1 cellular context compared by ENCODE assay signal in the genomic region with DNA sequence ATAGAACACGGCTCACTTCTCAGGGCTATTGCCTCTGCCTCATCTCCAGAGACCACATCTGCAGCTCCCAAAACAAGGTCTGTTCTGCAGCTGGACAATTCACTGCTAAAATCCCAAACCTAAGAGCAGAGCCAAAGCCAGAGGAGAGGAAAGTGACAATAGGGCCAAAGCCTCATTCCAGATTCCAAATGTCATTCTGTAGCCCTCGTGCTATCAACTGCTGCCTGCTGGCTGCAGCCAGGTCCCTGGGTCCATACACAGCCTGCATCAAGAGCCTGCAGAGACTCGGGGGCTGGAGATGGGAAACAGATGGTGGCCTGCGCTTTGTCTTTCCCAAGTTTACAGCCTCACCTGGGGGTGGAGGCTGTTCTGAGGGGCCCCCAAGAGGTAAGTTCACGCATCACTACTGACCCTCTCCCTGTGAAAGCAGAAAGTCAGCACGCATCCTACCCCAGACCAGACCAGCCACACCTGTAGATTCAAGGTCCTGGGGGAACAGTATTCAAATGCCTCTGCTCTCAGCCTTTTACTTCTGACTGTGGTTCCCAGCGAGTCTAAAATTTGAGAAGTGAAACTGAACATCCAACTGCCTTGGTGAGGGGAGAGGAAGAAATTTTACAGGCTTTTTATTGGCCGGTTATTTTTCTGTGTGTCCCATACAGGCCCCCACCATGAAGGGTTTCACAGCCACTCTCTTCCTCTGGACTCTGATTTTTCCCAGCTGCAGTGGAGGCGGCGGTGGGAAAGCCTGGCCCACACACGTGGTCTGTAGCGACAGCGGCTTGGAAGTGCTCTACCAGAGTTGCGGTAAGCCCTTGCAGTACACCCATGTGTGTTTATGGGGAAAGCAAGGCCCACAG.
TF ChIP-seq lines count a peak whose summit lies in the region.

A gene (plus strand): TSS at position 657 of the 860 bp plus-strand sequence. CDS start 15 bp downstream, at position 672.

TF ChIP-seq in GM12878, 131 proteins besides CTCF, POLR2A, EP300 and RAD21 (continues in another document):
- TF ChIP-seq BACH1 (IDR thresholded peaks at IDR 0.05; ENCODE audit: borderline replicate concordance) (peak; percentile 1; the same call in 1 of the 2 replicates), FOXK2 (IDR thresholded peaks at IDR 0.05) (no peak), DPF2 (IDR thresholded peaks at IDR 0.05) (peak; percentile 59), RELA (IDR thresholded peaks at IDR 0.05; ENCODE audit: borderline replicate concordance, partially characterized antibody) (no peak), ZZZ3 (IDR thresholded peaks at IDR 0.05; ENCODE audit: control insufficient read depth, insufficient read length, low read depth) (no peak), YY1 (IDR thresholded peaks at IDR 0.05; ENCODE audit: low read depth, low read length) (no peak), IKZF1 (conservative IDR thresholded peaks at IDR 0.05) (peak; percentile 94), CBX5 (IDR thresholded peaks at IDR 0.05; ENCODE audit: low read depth) (no peak), MXI1 (IDR thresholded peaks at IDR 0.05; ENCODE audit: low read depth, low read length) (peak; percentile 74), MEF2B (IDR thresholded peaks at IDR 0.05; ENCODE audit: partially characterized antibody, poor library complexity, severe bottlenecking) (peak; percentile 99), NR2F1 (conservative IDR thresholded peaks at IDR 0.05) (no peak; the same call in 1 of the 2 replicates), JUNB (IDR thresholded peaks at IDR 0.05) (no peak; the same call in 1 of the 2 replicates), BMI1 (IDR thresholded peaks at IDR 0.05; ENCODE audit: borderline replicate concordance) (no peak; the same call in 1 of the 2 replicates), TAF1 (IDR thresholded peaks at IDR 0.05; ENCODE audit: borderline replicate concordance, low read depth, low read length) (peak; percentile 24; the same call in 1 of the 2 replicates), NFXL1 (IDR thresholded peaks at IDR 0.05; ENCODE audit: borderline replicate concordance) (no peak), SUPT20H (IDR thresholded peaks at IDR 0.05; ENCODE audit: borderline replicate concordance, control insufficient read depth, low read depth, low read length) (no peak), POLR2AphosphoS5 (IDR thresholded peaks at IDR 0.05; ENCODE audit: low read length) (peak; percentile 88), CREM (IDR thresholded peaks at IDR 0.05; ENCODE audit: low read depth) (peak; percentile 63), PAX8 (IDR thresholded peaks at IDR 0.05) (no peak), BRCA1 (IDR thresholded peaks at IDR 0.05; ENCODE audit: low read depth, low read length) (no peak), IRF4 (IDR thresholded peaks at IDR 0.05; ENCODE audit: low read depth, low read length) (peak; percentile 67; the same call in 1 of the 2 replicates), SUZ12 (IDR thresholded peaks at IDR 0.05; ENCODE audit: unreplicated experiment) (no peak), CREB1 (IDR thresholded peaks at IDR 0.05; ENCODE audit: low read depth) (no peak), POLR2AphosphoS2 (IDR thresholded peaks at IDR 0.05; ENCODE audit: low read depth, low read length) (peak; percentile 50; the same call in 1 of the 2 replicates), ATF7 (IDR thresholded peaks at IDR 0.05; ENCODE audit: low read depth) (peak; percentile 63; the same call in 1 of the 2 replicates), PML (IDR thresholded peaks at IDR 0.05; ENCODE audit: low read length) (no peak), ZNF384 (IDR thresholded peaks at IDR 0.05; ENCODE audit: borderline replicate concordance, low read depth, low read length) (no peak), CBFB (IDR thresholded peaks at IDR 0.05; ENCODE audit: low read depth) (peak; percentile 32; the same call in 1 of the 2 replicates), RBBP5 (conservative IDR thresholded peaks at IDR 0.05) (no peak), CHD1 (IDR thresholded peaks at IDR 0.05; ENCODE audit: low read depth, low read length) (0 out of 2 replicates have a peak, but pooled peaks have one; percentile 29), IKZF2 (IDR thresholded peaks at IDR 0.05) (peak; percentile 93 to 96), ZNF217 (IDR thresholded peaks at IDR 0.05) (0 out of 2 replicates have a peak, but pooled peaks have one; percentile 12)
- TF ChIP-seq, protein P1, sequence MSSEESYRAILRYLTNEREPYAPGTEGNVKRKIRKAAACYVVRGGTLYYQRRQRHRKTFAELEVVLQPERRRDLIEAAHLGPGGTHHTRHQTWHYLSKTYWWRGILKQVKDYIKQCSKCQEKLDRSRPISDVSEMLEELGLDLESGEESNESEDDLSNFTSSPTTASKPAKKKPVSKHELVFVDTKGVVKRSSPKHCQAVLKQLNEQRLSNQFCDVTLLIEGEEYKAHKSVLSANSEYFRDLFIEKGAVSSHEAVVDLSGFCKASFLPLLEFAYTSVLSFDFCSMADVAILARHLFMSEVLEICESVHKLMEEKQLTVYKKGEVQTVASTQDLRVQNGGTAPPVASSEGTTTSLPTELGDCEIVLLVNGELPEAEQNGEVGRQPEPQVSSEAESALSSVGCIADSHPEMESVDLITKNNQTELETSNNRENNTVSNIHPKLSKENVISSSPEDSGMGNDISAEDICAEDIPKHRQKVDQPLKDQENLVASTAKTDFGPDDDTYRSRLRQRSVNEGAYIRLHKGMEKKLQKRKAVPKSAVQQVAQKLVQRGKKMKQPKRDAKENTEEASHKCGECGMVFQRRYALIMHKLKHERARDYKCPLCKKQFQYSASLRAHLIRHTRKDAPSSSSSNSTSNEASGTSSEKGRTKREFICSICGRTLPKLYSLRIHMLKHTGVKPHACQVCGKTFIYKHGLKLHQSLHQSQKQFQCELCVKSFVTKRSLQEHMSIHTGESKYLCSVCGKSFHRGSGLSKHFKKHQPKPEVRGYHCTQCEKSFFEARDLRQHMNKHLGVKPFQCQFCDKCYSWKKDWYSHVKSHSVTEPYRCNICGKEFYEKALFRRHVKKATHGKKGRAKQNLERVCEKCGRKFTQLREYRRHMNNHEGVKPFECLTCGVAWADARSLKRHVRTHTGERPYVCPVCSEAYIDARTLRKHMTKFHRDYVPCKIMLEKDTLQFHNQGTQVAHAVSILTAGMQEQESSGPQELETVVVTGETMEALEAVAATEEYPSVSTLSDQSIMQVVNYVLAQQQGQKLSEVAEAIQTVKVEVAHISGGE (CRISPR knock-in tag; IDR thresholded peaks at IDR 0.05): no peak
- TF ChIP-seq, protein P2, sequence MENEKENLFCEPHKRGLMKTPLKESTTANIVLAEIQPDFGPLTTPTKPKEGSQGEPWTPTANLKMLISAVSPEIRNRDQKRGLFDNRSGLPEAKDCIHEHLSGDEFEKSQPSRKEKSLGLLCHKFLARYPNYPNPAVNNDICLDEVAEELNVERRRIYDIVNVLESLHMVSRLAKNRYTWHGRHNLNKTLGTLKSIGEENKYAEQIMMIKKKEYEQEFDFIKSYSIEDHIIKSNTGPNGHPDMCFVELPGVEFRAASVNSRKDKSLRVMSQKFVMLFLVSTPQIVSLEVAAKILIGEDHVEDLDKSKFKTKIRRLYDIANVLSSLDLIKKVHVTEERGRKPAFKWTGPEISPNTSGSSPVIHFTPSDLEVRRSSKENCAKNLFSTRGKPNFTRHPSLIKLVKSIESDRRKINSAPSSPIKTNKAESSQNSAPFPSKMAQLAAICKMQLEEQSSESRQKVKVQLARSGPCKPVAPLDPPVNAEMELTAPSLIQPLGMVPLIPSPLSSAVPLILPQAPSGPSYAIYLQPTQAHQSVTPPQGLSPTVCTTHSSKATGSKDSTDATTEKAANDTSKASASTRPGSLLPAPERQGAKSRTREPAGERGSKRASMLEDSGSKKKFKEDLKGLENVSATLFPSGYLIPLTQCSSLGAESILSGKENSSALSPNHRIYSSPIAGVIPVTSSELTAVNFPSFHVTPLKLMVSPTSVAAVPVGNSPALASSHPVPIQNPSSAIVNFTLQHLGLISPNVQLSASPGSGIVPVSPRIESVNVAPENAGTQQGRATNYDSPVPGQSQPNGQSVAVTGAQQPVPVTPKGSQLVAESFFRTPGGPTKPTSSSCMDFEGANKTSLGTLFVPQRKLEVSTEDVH (IDR thresholded peaks at IDR 0.05; ENCODE audit: low read depth, partially characterized antibody): no peak
- TF ChIP-seq, protein P3, sequence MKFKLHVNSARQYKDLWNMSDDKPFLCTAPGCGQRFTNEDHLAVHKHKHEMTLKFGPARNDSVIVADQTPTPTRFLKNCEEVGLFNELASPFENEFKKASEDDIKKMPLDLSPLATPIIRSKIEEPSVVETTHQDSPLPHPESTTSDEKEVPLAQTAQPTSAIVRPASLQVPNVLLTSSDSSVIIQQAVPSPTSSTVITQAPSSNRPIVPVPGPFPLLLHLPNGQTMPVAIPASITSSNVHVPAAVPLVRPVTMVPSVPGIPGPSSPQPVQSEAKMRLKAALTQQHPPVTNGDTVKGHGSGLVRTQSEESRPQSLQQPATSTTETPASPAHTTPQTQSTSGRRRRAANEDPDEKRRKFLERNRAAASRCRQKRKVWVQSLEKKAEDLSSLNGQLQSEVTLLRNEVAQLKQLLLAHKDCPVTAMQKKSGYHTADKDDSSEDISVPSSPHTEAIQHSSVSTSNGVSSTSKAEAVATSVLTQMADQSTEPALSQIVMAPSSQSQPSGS (IDR thresholded peaks at IDR 0.05; ENCODE audit: low read length): no peak
- TF ChIP-seq, protein P4, sequence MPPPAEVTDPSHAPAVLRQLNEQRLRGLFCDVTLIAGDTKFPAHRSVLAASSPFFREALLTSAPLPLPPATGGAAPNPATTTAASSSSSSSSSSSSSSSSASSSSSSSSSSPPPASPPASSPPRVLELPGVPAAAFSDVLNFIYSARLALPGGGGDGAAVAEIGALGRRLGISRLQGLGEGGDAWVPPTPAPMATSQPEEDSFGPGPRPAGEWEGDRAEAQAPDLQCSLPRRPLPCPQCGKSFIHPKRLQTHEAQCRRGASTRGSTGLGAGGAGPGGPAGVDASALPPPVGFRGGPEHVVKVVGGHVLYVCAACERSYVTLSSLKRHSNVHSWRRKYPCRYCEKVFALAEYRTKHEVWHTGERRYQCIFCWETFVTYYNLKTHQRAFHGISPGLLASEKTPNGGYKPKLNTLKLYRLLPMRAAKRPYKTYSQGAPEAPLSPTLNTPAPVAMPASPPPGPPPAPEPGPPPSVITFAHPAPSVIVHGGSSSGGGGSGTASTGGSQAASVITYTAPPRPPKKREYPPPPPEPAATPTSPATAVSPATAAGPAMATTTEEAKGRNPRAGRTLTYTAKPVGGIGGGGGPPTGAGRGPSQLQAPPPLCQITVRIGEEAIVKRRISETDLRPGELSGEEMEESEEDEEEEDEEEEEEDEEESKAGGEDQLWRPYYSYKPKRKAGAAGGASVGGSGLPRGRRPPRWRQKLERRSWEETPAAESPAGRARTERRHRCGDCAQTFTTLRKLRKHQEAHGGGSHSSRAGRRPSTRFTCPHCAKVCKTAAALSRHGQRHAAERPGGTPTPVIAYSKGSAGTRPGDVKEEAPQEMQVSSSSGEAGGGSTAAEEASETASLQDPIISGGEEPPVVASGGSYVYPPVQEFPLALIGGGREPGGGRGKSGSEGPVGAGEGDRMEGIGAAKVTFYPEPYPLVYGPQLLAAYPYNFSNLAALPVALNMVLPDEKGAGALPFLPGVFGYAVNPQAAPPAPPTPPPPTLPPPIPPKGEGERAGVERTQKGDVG (CRISPR knock-in tag; IDR thresholded peaks at IDR 0.05): no peak
- TF ChIP-seq, protein P5, sequence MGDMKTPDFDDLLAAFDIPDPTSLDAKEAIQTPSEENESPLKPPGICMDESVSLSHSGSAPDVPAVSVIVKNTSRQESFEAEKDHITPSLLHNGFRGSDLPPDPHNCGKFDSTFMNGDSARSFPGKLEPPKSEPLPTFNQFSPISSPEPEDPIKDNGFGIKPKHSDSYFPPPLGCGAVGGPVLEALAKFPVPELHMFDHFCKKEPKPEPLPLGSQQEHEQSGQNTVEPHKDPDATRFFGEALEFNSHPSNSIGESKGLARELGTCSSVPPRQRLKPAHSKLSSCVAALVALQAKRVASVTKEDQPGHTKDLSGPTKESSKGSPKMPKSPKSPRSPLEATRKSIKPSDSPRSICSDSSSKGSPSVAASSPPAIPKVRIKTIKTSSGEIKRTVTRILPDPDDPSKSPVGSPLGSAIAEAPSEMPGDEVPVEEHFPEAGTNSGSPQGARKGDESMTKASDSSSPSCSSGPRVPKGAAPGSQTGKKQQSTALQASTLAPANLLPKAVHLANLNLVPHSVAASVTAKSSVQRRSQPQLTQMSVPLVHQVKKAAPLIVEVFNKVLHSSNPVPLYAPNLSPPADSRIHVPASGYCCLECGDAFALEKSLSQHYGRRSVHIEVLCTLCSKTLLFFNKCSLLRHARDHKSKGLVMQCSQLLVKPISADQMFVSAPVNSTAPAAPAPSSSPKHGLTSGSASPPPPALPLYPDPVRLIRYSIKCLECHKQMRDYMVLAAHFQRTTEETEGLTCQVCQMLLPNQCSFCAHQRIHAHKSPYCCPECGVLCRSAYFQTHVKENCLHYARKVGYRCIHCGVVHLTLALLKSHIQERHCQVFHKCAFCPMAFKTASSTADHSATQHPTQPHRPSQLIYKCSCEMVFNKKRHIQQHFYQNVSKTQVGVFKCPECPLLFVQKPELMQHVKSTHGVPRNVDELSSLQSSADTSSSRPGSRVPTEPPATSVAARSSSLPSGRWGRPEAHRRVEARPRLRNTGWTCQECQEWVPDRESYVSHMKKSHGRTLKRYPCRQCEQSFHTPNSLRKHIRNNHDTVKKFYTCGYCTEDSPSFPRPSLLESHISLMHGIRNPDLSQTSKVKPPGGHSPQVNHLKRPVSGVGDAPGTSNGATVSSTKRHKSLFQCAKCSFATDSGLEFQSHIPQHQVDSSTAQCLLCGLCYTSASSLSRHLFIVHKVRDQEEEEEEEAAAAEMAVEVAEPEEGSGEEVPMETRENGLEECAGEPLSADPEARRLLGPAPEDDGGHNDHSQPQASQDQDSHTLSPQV (IDR thresholded peaks at IDR 0.05): no peak
- TF ChIP-seq, protein P6, sequence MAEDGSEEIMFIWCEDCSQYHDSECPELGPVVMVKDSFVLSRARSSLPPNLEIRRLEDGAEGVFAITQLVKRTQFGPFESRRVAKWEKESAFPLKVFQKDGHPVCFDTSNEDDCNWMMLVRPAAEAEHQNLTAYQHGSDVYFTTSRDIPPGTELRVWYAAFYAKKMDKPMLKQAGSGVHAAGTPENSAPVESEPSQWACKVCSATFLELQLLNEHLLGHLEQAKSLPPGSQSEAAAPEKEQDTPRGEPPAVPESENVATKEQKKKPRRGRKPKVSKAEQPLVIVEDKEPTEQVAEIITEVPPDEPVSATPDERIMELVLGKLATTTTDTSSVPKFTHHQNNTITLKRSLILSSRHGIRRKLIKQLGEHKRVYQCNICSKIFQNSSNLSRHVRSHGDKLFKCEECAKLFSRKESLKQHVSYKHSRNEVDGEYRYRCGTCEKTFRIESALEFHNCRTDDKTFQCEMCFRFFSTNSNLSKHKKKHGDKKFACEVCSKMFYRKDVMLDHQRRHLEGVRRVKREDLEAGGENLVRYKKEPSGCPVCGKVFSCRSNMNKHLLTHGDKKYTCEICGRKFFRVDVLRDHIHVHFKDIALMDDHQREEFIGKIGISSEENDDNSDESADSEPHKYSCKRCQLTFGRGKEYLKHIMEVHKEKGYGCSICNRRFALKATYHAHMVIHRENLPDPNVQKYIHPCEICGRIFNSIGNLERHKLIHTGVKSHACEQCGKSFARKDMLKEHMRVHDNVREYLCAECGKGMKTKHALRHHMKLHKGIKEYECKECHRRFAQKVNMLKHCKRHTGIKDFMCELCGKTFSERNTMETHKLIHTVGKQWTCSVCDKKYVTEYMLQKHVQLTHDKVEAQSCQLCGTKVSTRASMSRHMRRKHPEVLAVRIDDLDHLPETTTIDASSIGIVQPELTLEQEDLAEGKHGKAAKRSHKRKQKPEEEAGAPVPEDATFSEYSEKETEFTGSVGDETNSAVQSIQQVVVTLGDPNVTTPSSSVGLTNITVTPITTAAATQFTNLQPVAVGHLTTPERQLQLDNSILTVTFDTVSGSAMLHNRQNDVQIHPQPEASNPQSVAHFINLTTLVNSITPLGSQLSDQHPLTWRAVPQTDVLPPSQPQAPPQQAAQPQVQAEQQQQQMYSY (CRISPR knock-in tag; IDR thresholded peaks at IDR 0.05): no peak
- TF ChIP-seq, protein P7, sequence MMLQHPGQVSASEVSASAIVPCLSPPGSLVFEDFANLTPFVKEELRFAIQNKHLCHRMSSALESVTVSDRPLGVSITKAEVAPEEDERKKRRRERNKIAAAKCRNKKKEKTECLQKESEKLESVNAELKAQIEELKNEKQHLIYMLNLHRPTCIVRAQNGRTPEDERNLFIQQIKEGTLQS (IDR thresholded peaks at IDR 0.05; ENCODE audit: borderline replicate concordance, extremely low read depth, low read depth, low read length): no peak
